10 cellular contexts compared by ENCODE assay signal in genomic region chr5:111252799-111253564, GRCh38. TPM values are rescaled to one million over a fixed set of nuclear protein-coding genes. Genes with fewer than 3 reads are reported as not detected.
DNase-seq lines count a peak whose midpoint lies in the region; ATAC-seq and TF ChIP-seq lines count a peak whose summit lies in the region.
"Had no signal": no experiment of that assay in that cellular context is flagged by ENCODE, and none has a peak within 500 bp of the region (broad histone marks: within the 10 kb centered on the region; RNA-seq: fewer than 3 reads in every experiment).

No MANE protein-coding gene starts in this region.

- peak; percentile 98 for DNase-seq in G401 (ENCODE audit: low spot score)
- no peak for DNase-seq in T-cell
- DNase-seq in SHP77 treated with DMSO at 0.1 percent for 48 hours (lab: John Stamatoyannopoulos, UW): no peak
- no peak for DNase-seq in erythroblast (lab: John Stamatoyannopoulos, UW)
- DNase-seq in left lung: no peak
- DNase-seq: central memory CD4-positive, alpha-beta T cell; DND-41 had no signal

- H3K36me3 Mint-ChIP-seq in T-cell: peaks cover 39% of the 10 kb centered on the region

- H3K36me3 ChIP-seq in left lung: no peaks in the 10 kb centered on the region

- TF ChIP-seq CTCF in left lung (IDR thresholded peaks at IDR 0.05): no peak

- no peaks in the 10 kb centered on the region for H3K27me3 ChIP-seq in left lung

- H3K27me3 Mint-ChIP-seq in T-cell: no peaks in the 10 kb centered on the region

- H3K4me1 Mint-ChIP-seq in T-cell: peaks cover 82 to 89% (median 86%) of the 10 kb centered on the region in 3 donors

- intact Hi-C loops in left lung (cut with DNase I): no loop called here

- in situ Hi-C loops in G401 (cut with HindIII; ENCODE audit: low sequenced_read_pairs): no loop called here

- ATAC-seq in GM19043 (IDR thresholded peaks at IDR 0.05; ENCODE audit: low read depth, unreplicated experiment): peak; percentile 41
- ATAC-seq in HG02885 (IDR thresholded peaks at IDR 0.05; ENCODE audit: poor library complexity, unreplicated experiment): peak; percentile 67
- ATAC-seq in T-cell (replicated peaks in 1 of 4): peak; percentile 28 to 39 (median 35)
- no peak for ATAC-seq in left lung
- no peak for ATAC-seq in esophagus mucosa

- no peak overlapping the region for H3K4me3 ChIP-seq in left lung

- H3K4me3 Mint-ChIP-seq in T-cell: peak overlapping the region; percentile 52 to 60 (median 53)

- H3K9me3 ChIP-seq in left lung: no peaks in the 10 kb centered on the region

- no peak overlapping the region for H3K27ac ChIP-seq in left lung

- peaks cover 0 to 4% (median 0%) of the 10 kb centered on the region in 3 donors for H3K9me3 Mint-ChIP-seq in T-cell

- H3K27ac Mint-ChIP-seq in T-cell: peak overlapping the region; percentile 74 to 80

- H3K4me1 ChIP-seq in left lung: no peaks in the 10 kb centered on the region

- no peak for TF ChIP-seq POLR2A in erythroblast (IDR thresholded peaks at IDR 0.05; ENCODE audit: low read length)

- POLR2A ChIA-PET in T-cell (lab: Charles Lee): interaction anchor here (0.7 to 1.5 kb wide), 8 partner anchors 13 to 32 kb away, joined by 3 to 6 read pairs (median 3); no protein-coding TSS in a partner anchor

- CTCF ChIA-PET in T-cell (lab: Charles Lee): interaction anchor here (1.2 to 4.5 kb wide), 6 partner anchors 8 to 29 kb away, joined by 4 to 17 read pairs (median 4); partner anchors contain the start of gene CAMK4 (in 2 of the 2)

RNA-seq across cellular contexts. Expression of gene CAMK4, which starts 28.8 kb away (rescaled TPM):
- under 0.01 TPM in 1 of 2 replicates, not detected in the other for total RNA-seq in G401 (2014; rRNA removed; shearing (Covaris generic))
- total RNA-seq in T-cell: 100 to 1,000 TPM; 120 to 274 (median 243) TPM
- 1 to 10 TPM; 1.0 to 1.1 TPM for total RNA-seq in left lung
- 1.6 TPM for total RNA-seq in esophagus mucosa

Comparison
In these comparisons a context has a peak if more than half of its experiments do, and no peak if none do; other contexts are left out.
1. ATAC-seq: peak in GM19043 (single experiment), HG02885 (single experiment) and T-cell (4 of 4); none in left lung (single experiment) and esophagus mucosa (single experiment).
2. RNA of gene CAMK4, which starts 28.8 kb away (total RNA-seq): 120 to 274 TPM in T-cell; 1.6 TPM in esophagus mucosa (single experiment), 1.0 to 1.1 TPM in left lung and under 0.01 TPM in G401; every median in the first group is over 10 times any median in the second.